In genomic region chr20:3412600-3413392, GRCh38 we compare ENCODE assay signal across 24 cellular contexts. TPM values are rescaled to one million over a fixed set of nuclear protein-coding genes. Genes with fewer than 3 reads are reported as not detected.
DNase-seq lines count a peak whose midpoint lies in the region; ATAC-seq, FAIRE-seq and TF ChIP-seq lines count a peak whose summit lies in the region.
"Had no signal": no experiment of that assay in that cellular context is flagged by ENCODE, and none has a peak within 500 bp of the region (broad histone marks: within the 10 kb centered on the region; RNA-seq: fewer than 3 reads in every experiment).

No MANE protein-coding gene starts in this region.

- no TSS peak for BruUV-seq in HepG2 (replicated peaks; lab: Mats Ljungman, UMichigan)

- no peak for TF ChIP-seq POLR2A in HepG2 (IDR thresholded peaks at IDR 0.05; ENCODE audit: insufficient read depth in 1 of 2, low read depth in 2 of 2, low read length in 2 of 2)
- TF ChIP-seq POLR2A in right lobe of liver (IDR thresholded peaks at IDR 0.05) = no peak
- no peak for TF ChIP-seq POLR2A in Peyer's patch (IDR thresholded peaks at IDR 0.05)

- no peak for FAIRE-seq in HepG2 (lab: Jason Lieb, UNC)
- FAIRE-seq: GM12878, GM12892, GM18507 had no signal

- peaks cover 3% of the 10 kb centered on the region for H3K9me3 Mint-ChIP-seq in neural crest cell

- no peak overlapping the region for H3K9ac ChIP-seq in HepG2 (ENCODE audit: insufficient read depth, low read depth, low read length)
- H3K9ac ChIP-seq: BLaER1 had no signal

- H3K36me3 ChIP-seq in HepG2 (replicated peaks in 1 of 2; ENCODE audit: control insufficient read depth in 1 of 2, insufficient read depth in 2 of 2, low read length in 2 of 2) (no peaks in the 10 kb centered on the region), right lobe of liver (no peaks in the 10 kb centered on the region), Peyer's patch (no peaks in the 10 kb centered on the region)
- H3K36me3 ChIP-seq: BE2C, BLaER1 had no signal

- H3K4me1 ChIP-seq in HepG2 (ENCODE audit: insufficient read depth, low read length) (peaks cover 65% of the 10 kb centered on the region), right lobe of liver (peaks cover 0 to 6% (median 0%) of the 10 kb centered on the region in 4 donors), Peyer's patch (peaks cover 0 to 3% (median 0%) of the 10 kb centered on the region in 4 donors)
- H3K4me1 ChIP-seq: BE2C had no signal

- H3K36me3 Mint-ChIP-seq in neural crest cell (ENCODE audit: low read depth) = no peaks in the 10 kb centered on the region

- intact Hi-C loops in HepG2 (cut with micrococcal nuclease; ENCODE audit: unreplicated experiment) (no loop called here), right lobe of liver (cut with DNase I) (no loop called here)

- peak overlapping the region; percentile 8 for H3K4me3 Mint-ChIP-seq in neural crest cell
- H3K4me3 Mint-ChIP-seq: CD14-positive monocyte; CD4-positive, alpha-beta memory T cell; CD8-positive, alpha-beta memory T cell had no signal

- H3K4me3 ChIP-seq in HepG2 (replicated peaks in 1 of 3; ENCODE audit: insufficient read depth in 1 of 3, low read depth in 2 of 3, low read length in 3 of 3) (peak overlapping the region in 1 of 3 experiments; percentile 21; a peak in 1 of 6 replicates), right lobe of liver (no peak overlapping the region), Peyer's patch (no peak overlapping the region)
- H3K4me3 ChIP-seq: BLaER1, GM12878 had no signal

- H3K9me3 ChIP-seq in HepG2 (ENCODE audit: low read length) (no peaks in the 10 kb centered on the region), right lobe of liver (no peaks in the 10 kb centered on the region), Peyer's patch (peaks cover 0 to 7% (median 0%) of the 10 kb centered on the region in 4 donors)
- H3K9me3 ChIP-seq: BE2C had no signal

- 52% methylated on average over 11 of the region's 11 CpGs for WGBS in HepG2 (ENCODE audit: low lambda C conversion rate)
- WGBS in right lobe of liver (ENCODE audit: insufficient coverage, low coverage, low lambda C conversion rate, missing lambda C conversion rate) = 73% methylated on average over 10 of the region's 11 CpGs

- CTCF ChIA-PET in HepG2 (lab: Yijun Ruan, JAX; ENCODE audit: low intra/inter-chr PET ratio, low total read pairs) = no interaction called here

- no peak for TF ChIP-seq CTCF in HepG2 (CRISPR knock-in tag; IDR thresholded peaks at IDR 0.05)
- no peak for TF ChIP-seq CTCF in right lobe of liver (IDR thresholded peaks at IDR 0.05)
- no peak for TF ChIP-seq CTCF in neural crest cell (conservative IDR thresholded peaks at IDR 0.05)
- TF ChIP-seq CTCF in Peyer's patch (IDR thresholded peaks at IDR 0.05) = no peak

- no peak for TF ChIP-seq RAD21 in HepG2 (CRISPR knock-in tag; IDR thresholded peaks at IDR 0.05)

- H3K4me2 ChIP-seq in HepG2 (ENCODE audit: low read depth, low read length) = peak overlapping the region; percentile 62
- H3K4me2 ChIP-seq: BLaER1 had no signal

- TF ChIP-seq EP300 in HepG2 (IDR thresholded peaks at IDR 0.05; ENCODE audit: low read depth in 2 of 2, low read length in 2 of 2) = no peak
- no peak for TF ChIP-seq EP300 in HepG2 (CRISPR knock-in tag; IDR thresholded peaks at IDR 0.05; ENCODE audit: borderline replicate concordance)

- H3K27ac Mint-ChIP-seq in neural crest cell (ENCODE audit: unreplicated experiment) = no peak overlapping the region
- H3K27ac Mint-ChIP-seq: CD14-positive monocyte; CD4-positive, alpha-beta memory T cell; CD4-positive, CD25-positive, alpha-beta regulatory T cell; CD8-positive, alpha-beta memory T cell had no signal

- H2AFZ ChIP-seq in HepG2 (ENCODE audit: low read length) = no peak overlapping the region

- H3K79me2 ChIP-seq in HepG2 (ENCODE audit: insufficient read depth, low read length) = no peaks in the 10 kb centered on the region

- no peaks in the 10 kb centered on the region for H3K27me3 ChIP-seq in HepG2 (ENCODE audit: control insufficient read depth in 1 of 2, insufficient read depth in 2 of 2, low read length in 2 of 2)
- H3K27me3 ChIP-seq in right lobe of liver = no peaks in the 10 kb centered on the region
- H3K27me3 ChIP-seq in Peyer's patch = no peaks in the 10 kb centered on the region
- H3K27me3 ChIP-seq: BLaER1 had no signal

- H4K20me1 ChIP-seq in HepG2 (ENCODE audit: insufficient read depth, low read length) = no peaks in the 10 kb centered on the region
- H4K20me1 ChIP-seq: BLaER1 had no signal

- in situ Hi-C loops in HepG2 (cut with HindIII; ENCODE audit: extremely low pct_ligation_motif_present, low pct_unique_long_range_greater_than_20kb) = no loop called here

- peaks cover 9% of the 10 kb centered on the region for H3K4me1 Mint-ChIP-seq in neural crest cell

- H3K27me3 Mint-ChIP-seq in neural crest cell (ENCODE audit: low read depth) = peaks cover 14% of the 10 kb centered on the region
- H3K27me3 Mint-ChIP-seq: CD4-positive, alpha-beta memory T cell had no signal

- DNase-seq in HepG2 (ENCODE audit: low spot score) = no peak
- no peak for DNase-seq in right lobe of liver
- DNase-seq in neural crest cell (ENCODE audit: low read depth, low spot score) = no peak
- no peak for DNase-seq in Peyer's patch
- DNase-seq: ACHN; BE2C; C1 segment of cervical spinal cord; CD4-positive, alpha-beta memory T cell; CD4-positive, CD25-positive, alpha-beta regulatory T cell; CD8-positive, alpha-beta memory T cell; COR-L47; DMS 273 treated with DMSO at 0.1 percent for 48 hours; DMS153; DMS53; DND-41; EL; GDM1 had no signal

- peak overlapping the region; percentile 19 for H3K27ac ChIP-seq in HepG2 (ENCODE audit: extremely low read length, insufficient read depth, low read length)
- no peak overlapping the region for H3K27ac ChIP-seq in right lobe of liver
- H3K27ac ChIP-seq in Peyer's patch = no peak overlapping the region
- H3K27ac ChIP-seq: 22Rv1, BLaER1 had no signal

- POLR2A ChIA-PET in HepG2 (lab: Yijun Ruan, JAX) = no interaction called here

- ATAC-seq in HepG2 (no peak), right lobe of liver (no peak), HG02763 (IDR thresholded peaks at IDR 0.05; ENCODE audit: unreplicated experiment) (no peak)
- ATAC-seq: GM12878 had no signal

TF ChIP-seq in HepG2, 621 proteins besides CTCF, POLR2A, EP300 and RAD21 (continues in another document):
- TF ChIP-seq ZNF136 (CRISPR knock-in tag; IDR thresholded peaks at IDR 0.05; ENCODE audit: low read depth) = no peak
- 0 out of 2 replicates have a peak, but pooled peaks have one; percentile 30 for TF ChIP-seq PITX1 (CRISPR knock-in tag; IDR thresholded peaks at IDR 0.05)
- TF ChIP-seq SNAPC2 (CRISPR knock-in tag; IDR thresholded peaks at IDR 0.05) = no peak

RNA-seq across cellular contexts. Expression of gene DNAAF9, which starts 5.3 kb away (rescaled TPM):
- total RNA-seq in HepG2 (2016; rRNA removed; fragmentation: Illumina TruSeq; extraction: Trizol) (10.5 and 11.7 TPM in 2 replicates), right lobe of liver (1 to 10 TPM; 2.5 to 4.9 (median 4.2) TPM), neural crest cell (13.2 and 13.5 TPM in 2 replicates), Peyer's patch (10 to 100 TPM in 2 of 4 donors, 1 to 10 TPM in 2; 6.5 to 12.1 (median 9.1) TPM)
- total RNA-seq in HepG2 (2016; cell fraction: cytosol; rRNA removed; fragmentation: Illumina TruSeq; extraction: Trizol; ENCODE audit: low read depth) = 3.4 and 3.7 TPM in 2 replicates
- 9.8 and 10.6 TPM in 2 replicates for total RNA-seq in HepG2 (2016; cell fraction: insoluble cytoplasmic fraction; rRNA removed; fragmentation: Illumina TruSeq; extraction: Trizol)
- total RNA-seq in HepG2 (2016; cell fraction: membrane; rRNA removed; fragmentation: Illumina TruSeq; extraction: Trizol) = 4.5 and 5.3 TPM in 2 replicates
- 14.3 and 16.7 TPM in 2 replicates for total RNA-seq in HepG2 (2016; cell fraction: nucleus; rRNA removed; fragmentation: Illumina TruSeq; extraction: Trizol)
- 14.9 and 16.6 TPM in 2 replicates for polyA plus RNA-seq in HepG2 (2011; rRNA removed)
- 8.5 and 11.1 TPM in 2 replicates for polyA plus RNA-seq in HepG2 (2011; cell fraction: cytosol; rRNA removed)
- 31.2 and 31.3 TPM in 2 replicates for polyA plus RNA-seq in HepG2 (2011; cell fraction: nucleus; rRNA removed)
- polyA plus RNA-seq in HepG2 (2012) = 12.6 and 13.0 TPM in 2 replicates
- polyA plus RNA-seq in HepG2 (2016; cell fraction: cytosol; fragmentation: Illumina TruSeq; extraction: Trizol; ENCODE audit: low read depth) = 0.98 and 1.1 TPM in 2 replicates
- 6.4 and 6.6 TPM in 2 replicates for polyA plus RNA-seq in HepG2 (2016; cell fraction: insoluble cytoplasmic fraction; fragmentation: Illumina TruSeq; extraction: Trizol; ENCODE audit: low read depth)
- 1.7 and 1.8 TPM in 2 replicates for polyA plus RNA-seq in HepG2 (2016; cell fraction: membrane; fragmentation: Illumina TruSeq; extraction: Trizol; ENCODE audit: low read depth)
- 20.6 and 23.6 TPM in 2 replicates for polyA plus RNA-seq in HepG2 (2016; cell fraction: nucleus; fragmentation: Illumina TruSeq; extraction: Trizol; ENCODE audit: insufficient read depth, low read depth)
- 0.02 and 24.0 TPM in 2 replicates for polyA minus RNA-seq in HepG2 (2011; rRNA and poly(A)+ RNA removed; ENCODE audit: low replicate concordance)
- 11.3 and 14.0 TPM in 2 replicates for polyA minus RNA-seq in HepG2 (2011; cell fraction: cytosol; rRNA and poly(A)+ RNA removed)
- 30.6 and 35.8 TPM in 2 replicates for polyA minus RNA-seq in HepG2 (2011; cell fraction: nucleus; rRNA and poly(A)+ RNA removed)

RNA-seq across cellular contexts. Expression of gene ATRN, which starts 58.0 kb away (rescaled TPM):
- total RNA-seq in HepG2 (2016; rRNA removed; fragmentation: Illumina TruSeq; extraction: Trizol) = 30.8 and 44.2 TPM in 2 replicates
- 3.7 and 4.2 TPM in 2 replicates for total RNA-seq in HepG2 (2016; cell fraction: cytosol; rRNA removed; fragmentation: Illumina TruSeq; extraction: Trizol; ENCODE audit: low read depth)
- total RNA-seq in HepG2 (2016; cell fraction: insoluble cytoplasmic fraction; rRNA removed; fragmentation: Illumina TruSeq; extraction: Trizol) = 27.2 and 45.7 TPM in 2 replicates
- 9.6 and 11.5 TPM in 2 replicates for total RNA-seq in HepG2 (2016; cell fraction: membrane; rRNA removed; fragmentation: Illumina TruSeq; extraction: Trizol)
- total RNA-seq in HepG2 (2016; cell fraction: nucleus; rRNA removed; fragmentation: Illumina TruSeq; extraction: Trizol) = 61.1 and 74.3 TPM in 2 replicates
- polyA plus RNA-seq in HepG2 (2011; rRNA removed) = 81.1 and 97.2 TPM in 2 replicates
- polyA plus RNA-seq in HepG2 (2011; cell fraction: cytosol; rRNA removed) = 56.4 and 83.6 TPM in 2 replicates
- polyA plus RNA-seq in HepG2 (2011; cell fraction: nucleus; rRNA removed) = 56.4 and 62.4 TPM in 2 replicates
- polyA plus RNA-seq in HepG2 (2012) = 69.4 and 78.7 TPM in 2 replicates
- polyA plus RNA-seq in HepG2 (2016; cell fraction: cytosol; fragmentation: Illumina TruSeq; extraction: Trizol; ENCODE audit: low read depth) = 1.8 and 2.0 TPM in 2 replicates
- polyA plus RNA-seq in HepG2 (2016; cell fraction: insoluble cytoplasmic fraction; fragmentation: Illumina TruSeq; extraction: Trizol; ENCODE audit: low read depth) = 14.7 and 16.4 TPM in 2 replicates
- 4.0 and 4.6 TPM in 2 replicates for polyA plus RNA-seq in HepG2 (2016; cell fraction: membrane; fragmentation: Illumina TruSeq; extraction: Trizol; ENCODE audit: low read depth)
- polyA plus RNA-seq in HepG2 (2016; cell fraction: nucleus; fragmentation: Illumina TruSeq; extraction: Trizol; ENCODE audit: insufficient read depth, low read depth) = 41.8 and 43.9 TPM in 2 replicates
- polyA minus RNA-seq in HepG2 (2011; rRNA and poly(A)+ RNA removed; ENCODE audit: low replicate concordance) = 12.4 and 245 TPM in 2 replicates
- polyA minus RNA-seq in HepG2 (2011; cell fraction: cytosol; rRNA and poly(A)+ RNA removed) = 92.1 and 130 TPM in 2 replicates
- polyA minus RNA-seq in HepG2 (2011; cell fraction: nucleus; rRNA and poly(A)+ RNA removed) = 123 and 165 TPM in 2 replicates
- 10 to 100 TPM; 46.9 to 82.1 (median 59.1) TPM for total RNA-seq in right lobe of liver
- 28.6 and 28.7 TPM in 2 replicates for total RNA-seq in neural crest cell
- total RNA-seq in Peyer's patch = 10 to 100 TPM; 14.9 to 99.5 (median 54.9) TPM
